1 cellular context compared by ENCODE assay signal in the genomic region with DNA sequence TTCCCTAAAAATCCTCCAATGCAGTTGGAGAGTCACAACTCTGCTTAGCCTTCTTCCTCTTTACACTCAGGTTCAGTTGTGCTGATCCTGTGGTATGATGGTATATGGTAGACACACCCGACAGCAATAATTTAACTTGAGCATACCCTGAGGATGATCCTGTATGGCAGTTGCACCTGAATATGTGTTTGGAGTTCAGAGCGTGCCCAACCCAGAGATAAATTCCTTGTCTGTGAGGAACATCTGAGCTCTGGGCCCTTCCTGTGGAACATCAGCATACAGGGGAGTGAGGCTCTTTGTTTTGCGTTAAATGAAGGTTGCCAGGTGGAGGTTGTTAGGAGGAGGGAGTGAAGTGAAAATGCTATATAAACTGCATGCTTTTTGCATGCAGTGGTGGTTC.
TF ChIP-seq lines count a peak whose summit lies in the region.

No MANE protein-coding gene starts in this region.

TF ChIP-seq in K562, 482 proteins besides CTCF, POLR2A, EP300 and RAD21 (continued from another document):
- TF ChIP-seq, protein P1, sequence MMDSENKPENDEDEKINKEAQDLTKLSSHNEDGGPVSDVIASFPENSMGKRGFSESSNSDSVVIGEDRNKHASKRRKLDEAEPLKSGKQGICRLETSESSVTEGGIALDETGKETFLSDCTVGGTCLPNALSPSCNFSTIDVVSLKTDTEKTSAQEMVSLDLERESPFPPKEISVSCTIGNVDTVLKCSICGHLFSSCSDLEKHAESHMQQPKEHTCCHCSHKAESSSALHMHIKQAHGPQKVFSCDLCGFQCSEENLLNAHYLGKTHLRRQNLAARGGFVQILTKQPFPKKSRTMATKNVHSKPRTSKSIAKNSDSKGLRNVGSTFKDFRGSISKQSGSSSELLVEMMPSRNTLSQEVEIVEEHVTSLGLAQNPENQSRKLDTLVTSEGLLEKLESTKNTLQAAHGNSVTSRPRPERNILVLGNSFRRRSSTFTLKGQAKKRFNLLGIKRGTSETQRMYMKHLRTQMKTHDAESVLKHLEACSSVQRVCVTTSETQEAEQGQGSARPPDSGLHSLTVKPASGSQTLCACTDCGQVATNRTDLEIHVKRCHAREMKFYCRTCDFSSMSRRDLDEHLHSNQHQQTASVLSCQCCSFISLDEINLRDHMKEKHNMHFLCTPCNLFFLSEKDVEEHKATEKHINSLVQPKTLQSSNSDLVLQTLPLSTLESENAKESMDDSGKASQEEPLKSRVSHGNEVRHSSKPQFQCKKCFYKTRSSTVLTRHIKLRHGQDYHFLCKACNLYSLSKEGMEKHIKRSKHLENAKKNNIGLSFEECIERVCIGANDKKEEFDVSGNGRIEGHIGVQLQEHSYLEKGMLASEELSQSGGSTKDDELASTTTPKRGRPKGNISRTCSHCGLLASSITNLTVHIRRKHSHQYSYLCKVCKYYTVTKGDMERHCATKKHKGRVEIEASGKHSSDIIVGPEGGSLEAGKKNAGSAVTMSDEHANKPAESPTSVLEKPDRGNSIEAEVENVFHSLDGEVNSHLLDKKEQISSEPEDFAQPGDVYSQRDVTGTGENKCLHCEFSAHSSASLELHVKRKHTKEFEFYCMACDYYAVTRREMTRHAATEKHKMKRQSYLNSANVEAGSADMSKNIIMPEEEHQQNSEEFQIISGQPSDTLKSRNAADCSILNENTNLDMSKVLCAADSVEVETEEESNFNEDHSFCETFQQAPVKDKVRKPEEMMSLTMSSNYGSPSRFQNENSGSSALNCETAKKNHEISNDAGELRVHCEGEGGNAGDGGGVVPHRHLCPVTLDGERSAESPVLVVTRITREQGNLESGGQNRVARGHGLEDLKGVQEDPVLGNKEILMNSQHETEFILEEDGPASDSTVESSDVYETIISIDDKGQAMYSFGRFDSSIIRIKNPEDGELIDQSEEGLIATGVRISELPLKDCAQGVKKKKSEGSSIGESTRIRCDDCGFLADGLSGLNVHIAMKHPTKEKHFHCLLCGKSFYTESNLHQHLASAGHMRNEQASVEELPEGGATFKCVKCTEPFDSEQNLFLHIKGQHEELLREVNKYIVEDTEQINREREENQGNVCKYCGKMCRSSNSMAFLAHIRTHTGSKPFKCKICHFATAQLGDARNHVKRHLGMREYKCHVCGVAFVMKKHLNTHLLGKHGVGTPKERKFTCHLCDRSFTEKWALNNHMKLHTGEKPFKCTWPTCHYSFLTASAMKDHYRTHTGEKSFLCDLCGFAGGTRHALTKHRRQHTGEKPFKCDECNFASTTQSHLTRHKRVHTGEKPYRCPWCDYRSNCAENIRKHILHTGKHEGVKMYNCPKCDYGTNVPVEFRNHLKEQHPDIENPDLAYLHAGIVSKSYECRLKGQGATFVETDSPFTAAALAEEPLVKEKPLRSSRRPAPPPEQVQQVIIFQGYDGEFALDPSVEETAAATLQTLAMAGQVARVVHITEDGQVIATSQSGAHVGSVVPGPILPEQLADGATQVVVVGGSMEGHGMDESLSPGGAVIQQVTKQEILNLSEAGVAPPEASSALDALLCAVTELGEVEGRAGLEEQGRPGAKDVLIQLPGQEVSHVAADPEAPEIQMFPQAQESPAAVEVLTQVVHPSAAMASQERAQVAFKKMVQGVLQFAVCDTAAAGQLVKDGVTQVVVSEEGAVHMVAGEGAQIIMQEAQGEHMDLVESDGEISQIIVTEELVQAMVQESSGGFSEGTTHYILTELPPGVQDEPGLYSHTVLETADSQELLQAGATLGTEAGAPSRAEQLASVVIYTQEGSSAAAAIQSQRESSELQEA (IDR thresholded peaks at IDR 0.05; ENCODE audit: low read depth): no peak
- TF ChIP-seq FOXA3 (CRISPR knock-in tag; conservative IDR thresholded peaks at IDR 0.05 in 1 of 2, IDR thresholded peaks at IDR 0.05 in 1 of 2) (no peak), TCF3 (CRISPR knock-in tag; IDR thresholded peaks at IDR 0.05) (peak; percentile 40; the same call in 1 of the 2 replicates), ETV1 (tag; conservative IDR thresholded peaks at IDR 0.05; ENCODE audit: low read depth) (no peak), TEAD4 (IDR thresholded peaks at IDR 0.05; ENCODE audit: low read length) (peak; percentile 53), TEAD4 (CRISPR knock-in tag; IDR thresholded peaks at IDR 0.05; ENCODE audit: borderline replicate concordance) (no peak), ETS2 (tag; IDR thresholded peaks at IDR 0.05; ENCODE audit: borderline replicate concordance, poor library complexity, severe bottlenecking) (no peak), ZNF57 (CRISPR knock-in tag; IDR thresholded peaks at IDR 0.05) (no peak), POLR2AphosphoS5 (IDR thresholded peaks at IDR 0.05; ENCODE audit: control insufficient read depth, insufficient read depth, low read depth, low read length) (peak; percentile 42; the same call in 1 of the 2 replicates), JUND (IDR thresholded peaks at IDR 0.05; ENCODE audit: borderline replicate concordance, low read depth, low read length) (no peak), JUND (tag; IDR thresholded peaks at IDR 0.05; ENCODE audit: borderline replicate concordance, low read depth, low read length) (0 out of 3 replicates have a peak, but pooled peaks have one; percentile 26), ZKSCAN8 (CRISPR knock-in tag; IDR thresholded peaks at IDR 0.05) (0 out of 2 replicates have a peak, but pooled peaks have one; percentile 56), DPF2 (IDR thresholded peaks at IDR 0.05) (0 out of 2 replicates have a peak, but pooled peaks have one; percentile 42), CBFA2T3 (IDR thresholded peaks at IDR 0.05) (peak; percentile 77), SAFB2 (IDR thresholded peaks at IDR 0.05; ENCODE audit: borderline replicate concordance, low read depth, low read length, severe bottlenecking) (no peak), MECOM (CRISPR knock-in tag; IDR thresholded peaks at IDR 0.05) (peak; percentile 30; the same call in 1 of the 2 replicates), CBX8 (IDR thresholded peaks at IDR 0.05; ENCODE audit: borderline replicate concordance, extremely low read depth, low read depth, low read length, poor library complexity, severe bottlenecking) (no peak), SOX6 (IDR thresholded peaks at IDR 0.05) (peak; percentile 17; the same call in 1 of the 2 replicates), MEIS2 (IDR thresholded peaks at IDR 0.05; ENCODE audit: partially characterized antibody) (peak; percentile 53), BACH1 (tag; IDR thresholded peaks at IDR 0.05) (peak; percentile 57; the same call in 1 of the 2 replicates), ZEB2 (IDR thresholded peaks at IDR 0.05) (peak; percentile 63; the same call in 1 of the 2 replicates), CBFA2T2 (conservative IDR thresholded peaks at IDR 0.05) (peak; percentile 55), ARID1B (IDR thresholded peaks at IDR 0.05) (peak; percentile 48), NBN (IDR thresholded peaks at IDR 0.05; ENCODE audit: low read depth) (no peak)
- TF ChIP-seq, protein P2, sequence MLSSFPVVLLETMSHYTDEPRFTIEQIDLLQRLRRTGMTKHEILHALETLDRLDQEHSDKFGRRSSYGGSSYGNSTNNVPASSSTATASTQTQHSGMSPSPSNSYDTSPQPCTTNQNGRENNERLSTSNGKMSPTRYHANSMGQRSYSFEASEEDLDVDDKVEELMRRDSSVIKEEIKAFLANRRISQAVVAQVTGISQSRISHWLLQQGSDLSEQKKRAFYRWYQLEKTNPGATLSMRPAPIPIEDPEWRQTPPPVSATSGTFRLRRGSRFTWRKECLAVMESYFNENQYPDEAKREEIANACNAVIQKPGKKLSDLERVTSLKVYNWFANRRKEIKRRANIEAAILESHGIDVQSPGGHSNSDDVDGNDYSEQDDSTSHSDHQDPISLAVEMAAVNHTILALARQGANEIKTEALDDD (IDR thresholded peaks at IDR 0.05): 0 out of 2 replicates have a peak, but pooled peaks have one; percentile 21
- TF ChIP-seq, protein P3, sequence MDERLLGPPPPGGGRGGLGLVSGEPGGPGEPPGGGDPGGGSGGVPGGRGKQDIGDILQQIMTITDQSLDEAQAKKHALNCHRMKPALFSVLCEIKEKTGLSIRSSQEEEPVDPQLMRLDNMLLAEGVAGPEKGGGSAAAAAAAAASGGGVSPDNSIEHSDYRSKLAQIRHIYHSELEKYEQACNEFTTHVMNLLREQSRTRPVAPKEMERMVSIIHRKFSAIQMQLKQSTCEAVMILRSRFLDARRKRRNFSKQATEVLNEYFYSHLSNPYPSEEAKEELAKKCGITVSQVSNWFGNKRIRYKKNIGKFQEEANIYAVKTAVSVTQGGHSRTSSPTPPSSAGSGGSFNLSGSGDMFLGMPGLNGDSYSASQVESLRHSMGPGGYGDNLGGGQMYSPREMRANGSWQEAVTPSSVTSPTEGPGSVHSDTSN (CRISPR knock-in tag; IDR thresholded peaks at IDR 0.05; ENCODE audit: low read depth): no peak
- TF ChIP-seq, protein P3 (tag; conservative IDR thresholded peaks at IDR 0.05; ENCODE audit: low read depth): 0 out of 2 replicates have a peak, but pooled peaks have one; percentile 12
- TF ChIP-seq, protein P4, sequence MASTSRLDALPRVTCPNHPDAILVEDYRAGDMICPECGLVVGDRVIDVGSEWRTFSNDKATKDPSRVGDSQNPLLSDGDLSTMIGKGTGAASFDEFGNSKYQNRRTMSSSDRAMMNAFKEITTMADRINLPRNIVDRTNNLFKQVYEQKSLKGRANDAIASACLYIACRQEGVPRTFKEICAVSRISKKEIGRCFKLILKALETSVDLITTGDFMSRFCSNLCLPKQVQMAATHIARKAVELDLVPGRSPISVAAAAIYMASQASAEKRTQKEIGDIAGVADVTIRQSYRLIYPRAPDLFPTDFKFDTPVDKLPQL (IDR thresholded peaks at IDR 0.05; ENCODE audit: extremely low read depth, insufficient read length): no peak
- TF ChIP-seq, protein P5, sequence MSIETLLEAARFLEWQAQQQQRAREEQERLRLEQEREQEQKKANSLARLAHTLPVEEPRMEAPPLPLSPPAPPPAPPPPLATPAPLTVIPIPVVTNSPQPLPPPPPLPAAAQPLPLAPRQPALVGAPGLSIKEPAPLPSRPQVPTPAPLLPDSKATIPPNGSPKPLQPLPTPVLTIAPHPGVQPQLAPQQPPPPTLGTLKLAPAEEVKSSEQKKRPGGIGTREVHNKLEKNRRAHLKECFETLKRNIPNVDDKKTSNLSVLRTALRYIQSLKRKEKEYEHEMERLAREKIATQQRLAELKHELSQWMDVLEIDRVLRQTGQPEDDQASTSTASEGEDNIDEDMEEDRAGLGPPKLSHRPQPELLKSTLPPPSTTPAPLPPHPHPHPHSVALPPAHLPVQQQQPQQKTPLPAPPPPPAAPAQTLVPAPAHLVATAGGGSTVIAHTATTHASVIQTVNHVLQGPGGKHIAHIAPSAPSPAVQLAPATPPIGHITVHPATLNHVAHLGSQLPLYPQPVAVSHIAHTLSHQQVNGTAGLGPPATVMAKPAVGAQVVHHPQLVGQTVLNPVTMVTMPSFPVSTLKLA (conservative IDR thresholded peaks at IDR 0.05): 0 out of 4 replicates have a peak, but pooled peaks of 1 of the 2 experiments have one; percentile 22
- TF ChIP-seq, protein P6, sequence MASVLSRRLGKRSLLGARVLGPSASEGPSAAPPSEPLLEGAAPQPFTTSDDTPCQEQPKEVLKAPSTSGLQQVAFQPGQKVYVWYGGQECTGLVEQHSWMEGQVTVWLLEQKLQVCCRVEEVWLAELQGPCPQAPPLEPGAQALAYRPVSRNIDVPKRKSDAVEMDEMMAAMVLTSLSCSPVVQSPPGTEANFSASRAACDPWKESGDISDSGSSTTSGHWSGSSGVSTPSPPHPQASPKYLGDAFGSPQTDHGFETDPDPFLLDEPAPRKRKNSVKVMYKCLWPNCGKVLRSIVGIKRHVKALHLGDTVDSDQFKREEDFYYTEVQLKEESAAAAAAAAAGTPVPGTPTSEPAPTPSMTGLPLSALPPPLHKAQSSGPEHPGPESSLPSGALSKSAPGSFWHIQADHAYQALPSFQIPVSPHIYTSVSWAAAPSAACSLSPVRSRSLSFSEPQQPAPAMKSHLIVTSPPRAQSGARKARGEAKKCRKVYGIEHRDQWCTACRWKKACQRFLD (CRISPR knock-in tag; IDR thresholded peaks at IDR 0.05): peak; percentile 68; the same call in 1 of the 2 replicates
- TF ChIP-seq, protein P7, sequence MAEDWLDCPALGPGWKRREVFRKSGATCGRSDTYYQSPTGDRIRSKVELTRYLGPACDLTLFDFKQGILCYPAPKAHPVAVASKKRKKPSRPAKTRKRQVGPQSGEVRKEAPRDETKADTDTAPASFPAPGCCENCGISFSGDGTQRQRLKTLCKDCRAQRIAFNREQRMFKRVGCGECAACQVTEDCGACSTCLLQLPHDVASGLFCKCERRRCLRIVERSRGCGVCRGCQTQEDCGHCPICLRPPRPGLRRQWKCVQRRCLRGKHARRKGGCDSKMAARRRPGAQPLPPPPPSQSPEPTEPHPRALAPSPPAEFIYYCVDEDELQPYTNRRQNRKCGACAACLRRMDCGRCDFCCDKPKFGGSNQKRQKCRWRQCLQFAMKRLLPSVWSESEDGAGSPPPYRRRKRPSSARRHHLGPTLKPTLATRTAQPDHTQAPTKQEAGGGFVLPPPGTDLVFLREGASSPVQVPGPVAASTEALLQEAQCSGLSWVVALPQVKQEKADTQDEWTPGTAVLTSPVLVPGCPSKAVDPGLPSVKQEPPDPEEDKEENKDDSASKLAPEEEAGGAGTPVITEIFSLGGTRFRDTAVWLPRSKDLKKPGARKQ (CRISPR knock-in tag; IDR thresholded peaks at IDR 0.05): no peak
